In the genomic region with DNA sequence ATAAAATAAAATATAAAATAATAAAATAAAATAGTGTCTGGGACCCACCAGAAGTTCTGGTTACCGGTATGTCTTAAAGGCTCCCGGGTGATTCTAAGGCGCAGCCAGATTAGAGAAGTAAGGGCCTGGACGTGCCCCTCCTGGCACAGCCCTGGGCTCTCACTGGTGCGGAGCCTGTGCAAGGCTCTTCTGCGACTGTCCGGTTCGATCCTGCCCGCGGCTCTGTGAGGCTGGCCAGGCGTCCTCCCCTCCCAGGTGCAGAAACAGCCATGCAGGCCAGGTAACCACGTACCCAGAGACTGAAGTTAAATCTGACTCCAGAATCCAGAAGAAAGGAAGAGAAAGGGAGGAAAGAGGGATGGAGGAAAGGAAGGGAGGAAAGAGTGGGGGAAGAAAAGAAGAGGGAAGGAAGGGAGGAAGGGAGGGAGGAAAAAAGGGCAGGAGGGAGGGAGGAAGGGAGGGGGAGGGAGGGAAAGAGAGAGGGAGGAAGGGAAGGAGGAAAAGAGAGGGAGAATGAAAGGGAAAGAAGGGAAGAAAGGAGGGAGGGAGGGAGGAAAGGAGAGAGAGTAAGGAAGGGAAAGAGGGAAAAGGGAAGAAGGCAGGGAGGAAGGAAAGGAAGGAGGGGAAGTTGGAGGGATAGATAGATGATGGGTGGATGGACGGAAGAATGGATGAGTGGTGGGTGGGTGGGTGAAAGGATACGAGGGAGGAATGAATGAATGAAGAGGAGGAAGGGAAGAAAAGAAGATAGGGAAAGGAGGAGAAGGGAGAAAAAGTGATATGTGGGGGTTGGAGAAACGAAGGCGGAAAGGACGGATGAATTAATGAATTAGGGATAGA, we compare ENCODE assay signal across 8 cellular contexts. TPM values are rescaled to one million over a fixed set of nuclear protein-coding genes. Genes with fewer than 3 reads are reported as not detected.
DNase-seq lines count a peak whose midpoint lies in the region; ATAC-seq and TF ChIP-seq lines count a peak whose summit lies in the region.

No MANE protein-coding gene starts in this region.

- no peak for ATAC-seq in activated T-cell treated with anti-CD3 and anti-CD28 coated beads, Interleukin-2, amount 50 U/mL, for 72 hours (replicated peaks in 1 of 2)
- ATAC-seq in activated CD8-positive, alpha-beta T cell treated with anti-CD3 and anti-CD28 coated beads for 36 hours: no peak
- no peak for ATAC-seq in GM19328 (IDR thresholded peaks at IDR 0.05; ENCODE audit: unreplicated experiment)
- ATAC-seq in HG03469 (IDR thresholded peaks at IDR 0.05; ENCODE audit: unreplicated experiment): no peak

- H3K36me3 ChIP-seq in iPS-18a (ENCODE audit: control insufficient read depth, low read depth, low read length) (no peaks in the 10 kb centered on the region), stomach smooth muscle (ENCODE audit: control insufficient read depth in 2 of 2, insufficient read depth in 2 of 2, low read length in 2 of 2) (no peaks in the 10 kb centered on the region)

- H3K4me1 ChIP-seq in iPS-18a (ENCODE audit: control insufficient read depth, low read depth, low read length) (no peaks in the 10 kb centered on the region), stomach smooth muscle (ENCODE audit: control insufficient read depth, insufficient read depth, low read length) (peaks cover 9% of the 10 kb centered on the region)

- no peak overlapping the region for H3K27ac ChIP-seq in iPS-18a (ENCODE audit: low read length)
- no peak overlapping the region for H3K27ac ChIP-seq in stomach smooth muscle (ENCODE audit: low read length)

- H3K4me3 Mint-ChIP-seq in activated T-cell treated with anti-CD3 and anti-CD28 coated beads, Interleukin-2, amount 50 U/mL, for 72 hours: peak overlapping the region; percentile 76 to 86
- peak overlapping the region; percentile 41 for H3K4me3 Mint-ChIP-seq in activated CD8-positive, alpha-beta T cell treated with anti-CD3 and anti-CD28 coated beads for 36 hours

- no peak for TF ChIP-seq CTCF in activated CD8-positive, alpha-beta T cell treated with anti-CD3 and anti-CD28 coated beads for 36 hours (IDR thresholded peaks at IDR 0.05)

- H3K9me3 Mint-ChIP-seq in activated T-cell treated with anti-CD3 and anti-CD28 coated beads, Interleukin-2, amount 50 U/mL, for 72 hours: peaks cover 0 to 2% of the 10 kb centered on the region in 2 donors
- H3K9me3 Mint-ChIP-seq in activated CD8-positive, alpha-beta T cell treated with anti-CD3 and anti-CD28 coated beads for 36 hours: no peaks in the 10 kb centered on the region

- no peaks in the 10 kb centered on the region for H3K9me3 ChIP-seq in iPS-18a (ENCODE audit: control insufficient read depth, low read depth, low read length)
- H3K9me3 ChIP-seq in stomach smooth muscle (ENCODE audit: control insufficient read depth in 2 of 2, low read length in 2 of 2): no peaks in the 10 kb centered on the region

- H3K4me3 ChIP-seq in iPS-18a (ENCODE audit: low read length) (peak overlapping the region; percentile 37), stomach smooth muscle (ENCODE audit: low read length in 2 of 2) (peak overlapping the region; percentile 57 to 62)

- H3K27me3 ChIP-seq in iPS-18a (ENCODE audit: control insufficient read depth, insufficient read depth, low read length): peaks cover 6% of the 10 kb centered on the region
- peaks cover 2 to 9% of the 10 kb centered on the region in 2 donors for H3K27me3 ChIP-seq in stomach smooth muscle (ENCODE audit: control insufficient read depth in 1 of 2, insufficient read depth in 2 of 2, low read length in 2 of 2)

- no peaks in the 10 kb centered on the region for H3K36me3 Mint-ChIP-seq in activated T-cell treated with anti-CD3 and anti-CD28 coated beads, Interleukin-2, amount 50 U/mL, for 72 hours (ENCODE audit: insufficient read depth in 2 of 2)
- H3K36me3 Mint-ChIP-seq in activated CD8-positive, alpha-beta T cell treated with anti-CD3 and anti-CD28 coated beads for 36 hours (ENCODE audit: low read depth): no peaks in the 10 kb centered on the region

- CTCF ChIA-PET in activated CD8-positive, alpha-beta T cell treated with anti-CD3 and anti-CD28 coated beads for 36 hours (lab: Charles Lee): interaction anchor here (0.6 to 1.9 kb wide), 12 partner anchors 10 to 1271 kb away, joined by 3 to 14 read pairs (median 4); no protein-coding TSS in a partner anchor
- CTCF ChIA-PET in HEK293T (lab: Yijun Ruan, JAX): interaction anchor here (0.6 to 1.5 kb wide), 2 partner anchors 9 to 1157 kb away, joined by 3 to 6 read pairs; no protein-coding TSS in a partner anchor

- H3K27me3 Mint-ChIP-seq in activated T-cell treated with anti-CD3 and anti-CD28 coated beads, Interleukin-2, amount 50 U/mL, for 72 hours (ENCODE audit: low read depth): peaks cover 6% of the 10 kb centered on the region
- H3K27me3 Mint-ChIP-seq in activated CD8-positive, alpha-beta T cell treated with anti-CD3 and anti-CD28 coated beads for 36 hours: no peaks in the 10 kb centered on the region

- no peak for DNase-seq in activated T-cell treated with anti-CD3 and anti-CD28 coated beads, Interleukin-2, amount 50 U/mL, for 72 hours
- no peak for DNase-seq in activated T-cell treated with anti-CD3 and anti-CD28 coated beads, Interleukin-2, amount 50 U/mL, for 1 hour
- no peak for DNase-seq in activated CD8-positive, alpha-beta T cell treated with anti-CD3 and anti-CD28 coated beads for 36 hours
- no peak for DNase-seq in HEK293T (ENCODE audit: extremely low spot score)

- peaks cover 6% of the 10 kb centered on the region for H3K4me1 Mint-ChIP-seq in activated T-cell treated with anti-CD3 and anti-CD28 coated beads, Interleukin-2, amount 50 U/mL, for 72 hours (ENCODE audit: low read depth)
- peaks cover 2% of the 10 kb centered on the region for H3K4me1 Mint-ChIP-seq in activated CD8-positive, alpha-beta T cell treated with anti-CD3 and anti-CD28 coated beads for 36 hours (ENCODE audit: low read depth)

- no peak overlapping the region for H3K27ac Mint-ChIP-seq in activated T-cell treated with anti-CD3 and anti-CD28 coated beads, Interleukin-2, amount 50 U/mL, for 72 hours
- no peak overlapping the region for H3K27ac Mint-ChIP-seq in activated CD8-positive, alpha-beta T cell treated with anti-CD3 and anti-CD28 coated beads for 36 hours

- intact Hi-C loops in activated CD8-positive, alpha-beta T cell treated with anti-CD3 and anti-CD28 coated beads for 36 hours (cut with micrococcal nuclease): no loop called here

- POLR2A ChIA-PET in activated CD8-positive, alpha-beta T cell treated with anti-CD3 and anti-CD28 coated beads for 36 hours (lab: Charles Lee): interaction anchor here (0.9 kb wide), 1 partner anchor 11 kb away, joined by 4 read pairs; no protein-coding TSS in a partner anchor
- POLR2A ChIA-PET in HEK293T (lab: Yijun Ruan, JAX): no interaction called here

- H3K9ac ChIP-seq in iPS-18a (ENCODE audit: low read length): no peak overlapping the region
- H3K9ac ChIP-seq in stomach smooth muscle (ENCODE audit: low read length in 2 of 2): peak overlapping the region in 1 of 2 donors; percentile 47

TF ChIP-seq in HEK293T, 16 proteins besides CTCF, POLR2A, EP300 and RAD21:
- TF ChIP-seq ZNF384 (IDR thresholded peaks at IDR 0.05): no peak

RNA-seq across cellular contexts. Expression of a gene that starts 42.3 kb away (rescaled TPM):
- total RNA-seq in activated T-cell treated with anti-CD3 and anti-CD28 coated beads, Interleukin-2, amount 50 U/mL, for 72 hours: not detected
- not detected for total RNA-seq in activated CD8-positive, alpha-beta T cell treated with anti-CD3 and anti-CD28 coated beads for 36 hours
